ENCODE assay signal across 1 cellular context in the genomic region with DNA sequence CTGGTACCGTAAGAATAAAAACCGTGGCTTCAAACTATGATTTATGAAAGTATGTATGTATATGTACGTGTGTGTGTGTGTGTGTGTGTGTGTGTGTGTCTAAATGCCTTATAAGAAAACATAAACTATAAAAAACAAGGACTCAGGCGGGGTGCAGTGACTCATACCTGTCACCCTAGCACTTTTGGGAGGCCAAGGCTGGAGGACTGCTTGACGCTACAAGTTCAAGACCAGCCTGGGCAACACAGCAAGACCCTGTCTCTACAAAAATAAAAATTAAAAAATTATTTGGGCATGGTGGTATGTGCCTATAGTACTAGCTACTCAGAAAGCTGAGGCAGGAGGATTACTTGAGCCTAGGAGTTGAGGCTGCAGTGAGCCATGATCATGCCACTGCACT.
A peak's percentile ranks its signal among the peaks of the same experiment; 100 is the strongest.
TF ChIP-seq lines count a peak whose summit lies in the region.

No MANE protein-coding gene starts in this region.

TF ChIP-seq in K562, 482 proteins besides CTCF, POLR2A, EP300 and RAD21:
- TF ChIP-seq ZNF354B (CRISPR knock-in tag; IDR thresholded peaks at IDR 0.05) (no peak), ZNF121 (CRISPR knock-in tag; conservative IDR thresholded peaks at IDR 0.05) (peak; percentile 50), KLF13 (tag; IDR thresholded peaks at IDR 0.05; ENCODE audit: borderline replicate concordance, low read depth) (no peak), SP1 (CRISPR knock-in tag; IDR thresholded peaks at IDR 0.05) (no peak)
- TF ChIP-seq, protein P1, sequence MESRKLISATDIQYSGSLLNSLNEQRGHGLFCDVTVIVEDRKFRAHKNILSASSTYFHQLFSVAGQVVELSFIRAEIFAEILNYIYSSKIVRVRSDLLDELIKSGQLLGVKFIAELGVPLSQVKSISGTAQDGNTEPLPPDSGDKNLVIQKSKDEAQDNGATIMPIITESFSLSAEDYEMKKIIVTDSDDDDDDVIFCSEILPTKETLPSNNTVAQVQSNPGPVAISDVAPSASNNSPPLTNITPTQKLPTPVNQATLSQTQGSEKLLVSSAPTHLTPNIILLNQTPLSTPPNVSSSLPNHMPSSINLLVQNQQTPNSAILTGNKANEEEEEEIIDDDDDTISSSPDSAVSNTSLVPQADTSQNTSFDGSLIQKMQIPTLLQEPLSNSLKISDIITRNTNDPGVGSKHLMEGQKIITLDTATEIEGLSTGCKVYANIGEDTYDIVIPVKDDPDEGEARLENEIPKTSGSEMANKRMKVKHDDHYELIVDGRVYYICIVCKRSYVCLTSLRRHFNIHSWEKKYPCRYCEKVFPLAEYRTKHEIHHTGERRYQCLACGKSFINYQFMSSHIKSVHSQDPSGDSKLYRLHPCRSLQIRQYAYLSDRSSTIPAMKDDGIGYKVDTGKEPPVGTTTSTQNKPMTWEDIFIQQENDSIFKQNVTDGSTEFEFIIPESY (CRISPR knock-in tag; IDR thresholded peaks at IDR 0.05) = peak; percentile 64; the same call in 1 of the 2 replicates
